8 cellular contexts compared by ENCODE assay signal in the genomic region with DNA sequence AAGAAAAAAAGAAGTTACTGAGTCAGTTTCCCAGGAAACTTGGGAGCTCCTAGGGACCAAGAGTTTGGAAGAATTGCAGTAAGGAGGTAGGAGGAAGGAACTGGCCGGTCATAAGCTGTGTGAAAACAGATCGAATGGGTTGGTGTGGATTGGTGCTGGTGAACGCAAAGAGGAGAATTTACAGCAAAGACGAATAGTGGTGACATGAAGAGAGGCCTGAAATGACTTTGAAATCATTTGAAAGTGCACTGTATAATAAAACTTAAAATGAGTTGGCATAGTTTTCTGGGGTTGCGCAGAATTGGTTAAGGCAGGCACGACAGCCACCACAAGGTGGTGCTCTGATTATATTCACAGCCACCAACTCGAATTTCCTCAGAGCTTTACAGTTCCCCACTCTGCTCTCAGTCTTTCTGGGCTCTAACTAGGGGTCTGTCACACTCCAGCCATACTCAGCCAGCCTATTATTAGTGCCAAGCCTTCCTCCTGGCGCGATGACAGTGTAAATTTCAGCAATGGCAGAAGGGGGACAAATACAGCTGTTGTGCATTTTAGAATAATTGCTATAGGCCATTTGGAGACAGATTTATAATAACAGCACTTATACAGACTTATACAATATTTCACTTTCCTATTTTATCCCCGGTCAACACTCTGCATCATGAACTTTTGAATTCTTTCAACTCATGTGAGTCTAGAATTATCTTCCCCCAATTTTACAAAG. TPM values are rescaled to one million over a fixed set of nuclear protein-coding genes. Genes with fewer than 3 reads are reported as not detected.
DNase-seq lines count a peak whose midpoint lies in the region; ATAC-seq and TF ChIP-seq lines count a peak whose summit lies in the region.

No MANE protein-coding gene starts in this region.

- peaks cover 13% of the 10 kb centered on the region for H3K4me1 ChIP-seq in BE2C

- H3K9me3 ChIP-seq in BE2C = no peaks in the 10 kb centered on the region

- ATAC-seq in GM18868 (IDR thresholded peaks at IDR 0.05; ENCODE audit: unreplicated experiment) = peak; percentile 70
- ATAC-seq in activated CD8-positive, alpha-beta T cell treated with anti-CD3 and anti-CD28 coated beads for 36 hours = peak; percentile 47
- peak; percentile 66 for ATAC-seq in omental fat pad (ENCODE audit: low FRiP score)
- ATAC-seq in GM19023 (IDR thresholded peaks at IDR 0.05; ENCODE audit: unreplicated experiment) = no peak
- no peak for ATAC-seq in GM18873 (IDR thresholded peaks at IDR 0.05; ENCODE audit: low FRiP score, unreplicated experiment)

- POLR2A ChIA-PET in activated CD8-positive, alpha-beta T cell treated with anti-CD3 and anti-CD28 coated beads for 36 hours (lab: Charles Lee) = interaction anchor here (0.9 kb wide), 1 partner anchor 26 kb away, joined by 4 read pairs; no protein-coding TSS in a partner anchor

- DNase-seq in BE2C (peak; percentile 64), NCI-H2196 treated with DMSO at 0.1 percent for 48 hours (lab: John Stamatoyannopoulos, UW; ENCODE audit: unreplicated experiment) (peak; percentile 25), fibroblast of the aortic adventitia (ENCODE audit: low read depth) (peak; percentile 41), omental fat pad (ENCODE audit: low spot score) (no peak)
- DNase-seq in activated CD8-positive, alpha-beta T cell treated with anti-CD3 and anti-CD28 coated beads for 36 hours = peak; percentile 51

- CTCF ChIA-PET in activated CD8-positive, alpha-beta T cell treated with anti-CD3 and anti-CD28 coated beads for 36 hours (lab: Charles Lee) = interaction anchor here (0.6 to 6.6 kb wide), 24 partner anchors 9 to 440 kb away, joined by 3 to 120 read pairs (median 3); a partner anchor contains a TSS

- peak; percentile 87 for TF ChIP-seq CTCF in BE2C (IDR thresholded peaks at IDR 0.05; ENCODE audit: low read depth, low read length)
- TF ChIP-seq CTCF in activated CD8-positive, alpha-beta T cell treated with anti-CD3 and anti-CD28 coated beads for 36 hours (IDR thresholded peaks at IDR 0.05) = peak; percentile 70
- peak; percentile 78 for TF ChIP-seq CTCF in fibroblast of the aortic adventitia (IDR thresholded peaks at IDR 0.05; ENCODE audit: insufficient read depth, low read length)
- TF ChIP-seq CTCF in omental fat pad (IDR thresholded peaks at IDR 0.05) = no peak

- H3K27ac Mint-ChIP-seq in activated CD8-positive, alpha-beta T cell treated with anti-CD3 and anti-CD28 coated beads for 36 hours = no peak overlapping the region

- intact Hi-C loops in activated CD8-positive, alpha-beta T cell treated with anti-CD3 and anti-CD28 coated beads for 36 hours (cut with micrococcal nuclease) = loop anchor here (2.0 kb wide), 1 partner anchor 364 kb away; no protein-coding TSS in a partner anchor

- no peaks in the 10 kb centered on the region for H3K27me3 ChIP-seq in BE2C

- H3K4me3 Mint-ChIP-seq in activated CD8-positive, alpha-beta T cell treated with anti-CD3 and anti-CD28 coated beads for 36 hours = no peak overlapping the region

- no peaks in the 10 kb centered on the region for H3K36me3 ChIP-seq in BE2C

- H3K4me3 ChIP-seq in BE2C (ENCODE audit: low read depth, low read length) (no peak overlapping the region), fibroblast of the aortic adventitia (ENCODE audit: low read depth, low read length) (no peak overlapping the region)

- H3K9me3 Mint-ChIP-seq in activated CD8-positive, alpha-beta T cell treated with anti-CD3 and anti-CD28 coated beads for 36 hours = no peaks in the 10 kb centered on the region

- peaks cover 3% of the 10 kb centered on the region for H3K4me1 Mint-ChIP-seq in activated CD8-positive, alpha-beta T cell treated with anti-CD3 and anti-CD28 coated beads for 36 hours (ENCODE audit: low read depth)

- no peaks in the 10 kb centered on the region for H3K36me3 Mint-ChIP-seq in activated CD8-positive, alpha-beta T cell treated with anti-CD3 and anti-CD28 coated beads for 36 hours (ENCODE audit: low read depth)

- H3K27me3 Mint-ChIP-seq in activated CD8-positive, alpha-beta T cell treated with anti-CD3 and anti-CD28 coated beads for 36 hours = no peaks in the 10 kb centered on the region

RNA-seq across cellular contexts. Expression of a gene that starts 8.3 kb away (rescaled TPM):
- polyA plus RNA-seq in BE2C (2012; ENCODE audit: insufficient read depth, insufficient read length, low read depth) = not detected
- total RNA-seq in activated CD8-positive, alpha-beta T cell treated with anti-CD3 and anti-CD28 coated beads for 36 hours = not detected
- total RNA-seq in fibroblast of the aortic adventitia (ENCODE audit: low replicate concordance) (not detected in 2 replicates), omental fat pad (not detected)

RNA-seq across cellular contexts. Expression of a gene that starts 20.9 kb away (rescaled TPM):
- polyA plus RNA-seq in BE2C (2012; ENCODE audit: insufficient read depth, insufficient read length, low read depth) = 9.7 TPM
- 10 to 100 TPM; 40.3 to 41.9 TPM for total RNA-seq in activated CD8-positive, alpha-beta T cell treated with anti-CD3 and anti-CD28 coated beads for 36 hours
- 11.0 and 22.4 TPM in 2 replicates for total RNA-seq in fibroblast of the aortic adventitia (ENCODE audit: low replicate concordance)
- total RNA-seq in omental fat pad = 10 to 100 TPM in 3 of 4 donors, 1 to 10 TPM in 1; 8.5 to 20.2 (median 11.5) TPM

Comparison
In these comparisons a context has a peak if more than half of its experiments do, and no peak if none do; other contexts are left out.
1. CTCF ChIP-seq: peak in BE2C (single experiment), activated CD8-positive, alpha-beta T cell treated with anti-CD3 and anti-CD28 coated beads for 36 hours (single experiment) and fibroblast of the aortic adventitia (single experiment); none in omental fat pad (0 of 3).
2. ATAC-seq: peak in GM18868 (single experiment), activated CD8-positive, alpha-beta T cell treated with anti-CD3 and anti-CD28 coated beads for 36 hours (single experiment) and omental fat pad (single experiment); none in GM19023 (single experiment) and GM18873 (single experiment).